Comparison of ENCODE assay signal across 30 cellular contexts in genomic region chr2:232615339-232615738, GRCh38. TPM values are rescaled to one million over a fixed set of nuclear protein-coding genes. Genes with fewer than 3 reads are reported as not detected.
"Had no signal": no experiment of that assay in that cellular context is flagged by ENCODE, and none has a peak within 500 bp of the region (broad histone marks: within the 10 kb centered on the region; RNA-seq: fewer than 3 reads in every experiment).

No MANE protein-coding gene starts in this region.

- H3K9me3 ChIP-seq: body of pancreas, breast epithelium, gastrocnemius medialis, heart left ventricle had no signal

- H3K4me3 ChIP-seq: body of pancreas, breast epithelium, cardiac muscle cell, coronary artery, dorsolateral prefrontal cortex, gastrocnemius medialis, heart left ventricle had no signal

- H3K36me3 ChIP-seq: breast epithelium, cardiac muscle cell, gastrocnemius medialis, heart left ventricle, WERI-Rb-1 had no signal

- H3K4me1 ChIP-seq: breast epithelium, gastrocnemius medialis had no signal

- DNase-seq: activated B cell treated with CpG ODN at 0.5 μM for 24 hours; activated CD4-positive, alpha-beta memory T cell treated with anti-CD3 and anti-CD28 coated beads, Interleukin-2, amount 10 ng/mL, durations not matched to agents 7 days and 5 days; activated CD4-positive, alpha-beta T cell treated with anti-CD3 and anti-CD28 coated beads for 36 hours; activated CD4-positive, alpha-beta T cell treated with anti-CD3 and anti-CD28 coated beads, Interleukin-2, amount 10 ng/mL, durations not matched to agents 24 days and 14 days; activated CD4-positive, CD25-positive, alpha-beta regulatory T cell treated with anti-CD3 and anti-CD28 coated beads, Interleukin-2, amount 50 U/mL, for 72 hours; activated CD8-positive, alpha-beta memory T cell treated with anti-CD3 and anti-CD28 coated beads, Interleukin-2, amount 50 U/mL, for 48 hours; activated gamma-delta T cell treated with Interleukin-2 at 50 U/mL for 16 hours; activated naive CD4-positive, alpha-beta T cell treated with anti-CD3 and anti-CD28 coated beads, Interleukin-2, amount 50 U/mL, for 16 hours; activated naive CD4-positive, alpha-beta T cell treated with Interleukin-2 at 50 U/mL for 16 hours; activated T-cell treated with anti-CD3 and anti-CD28 coated beads for 4 hours; activated T-cell treated with anti-CD3 and anti-CD28 coated beads, Interleukin-2, amount 50 U/mL, for 24 hours; activated T-cell treated with anti-CD3 and anti-CD28 coated beads, Interleukin-2, amount 50 U/mL, for 72 hours; amniotic stem cell; body of pancreas; central memory CD4-positive, alpha-beta T cell; cerebellar nuclear complex; dorsolateral prefrontal cortex; effector memory CD4-positive, alpha-beta T cell; endodermal cell; foreskin fibroblast; gastrocnemius medialis; glutamatergic neuron; heart left ventricle; T-helper 1 cell; T-helper 17 cell; T1000; WERI-Rb-1 had no signal

- H3K27ac ChIP-seq: body of pancreas, breast epithelium, cardiac muscle cell, coronary artery, gastrocnemius medialis, heart left ventricle, WERI-Rb-1 had no signal

- H3K27me3 ChIP-seq: body of pancreas, breast epithelium, cardiac muscle cell, dorsolateral prefrontal cortex, gastrocnemius medialis, heart left ventricle had no signal

RNA-seq across cellular contexts. Expression of gene EFHD1, which starts 18.1 kb away (rescaled TPM):
- total RNA-seq: activated B cell treated with CpG ODN at 0.5 μM for 24 hours had no signal
